21 cellular contexts compared by ENCODE assay signal in genomic region chr13:112580211-112580610, GRCh38. TPM values are rescaled to one million over a fixed set of nuclear protein-coding genes. Genes with fewer than 3 reads are reported as not detected.
DNase-seq lines count a peak whose midpoint lies in the region; ATAC-seq, FAIRE-seq and TF ChIP-seq lines count a peak whose summit lies in the region.
"Had no signal": no experiment of that assay in that cellular context is flagged by ENCODE, and none has a peak within 500 bp of the region (broad histone marks: within the 10 kb centered on the region; RNA-seq: fewer than 3 reads in every experiment).

No MANE protein-coding gene starts in this region.

- H3K9ac ChIP-seq in K562 (ENCODE audit: insufficient read depth in 1 of 2, low read depth in 2 of 2, low read length in 2 of 2): no peak overlapping the region
- H3K9ac ChIP-seq: BLaER1 had no signal

- CTCF ChIA-PET in HEK293 (lab: Yijun Ruan, JAX): interaction anchor here (0.6 kb wide), 2 partner anchors 26 to 125 kb away, joined by 3 read pairs; no protein-coding TSS in a partner anchor
- CTCF ChIA-PET in K562 (lab: Yijun Ruan, JAX; ENCODE audit: low intra/inter-chr PET ratio): no interaction called here
- CTCF ChIA-PET in activated CD8-positive, alpha-beta T cell treated with anti-CD3 and anti-CD28 coated beads for 36 hours (lab: Charles Lee): interaction anchor here (0.9 to 1.2 kb wide), 2 partner anchors 8 to 11 kb away, joined by 3 to 4 read pairs; no protein-coding TSS in a partner anchor

- H3K9me3 ChIP-seq in HEK293 (ENCODE audit: control insufficient read depth, insufficient read depth, low read depth, low read length): no peaks in the 10 kb centered on the region
- H3K9me3 ChIP-seq in K562 (replicated peaks; ENCODE audit: control insufficient read depth, insufficient read depth, low read depth, low read length): no peaks in the 10 kb centered on the region

- H3K27ac ChIP-seq in HEK293 (ENCODE audit: extremely low read depth, low read depth, low read length) (no peak overlapping the region), K562 (ENCODE audit: extremely low read depth, low read depth, low read length) (no peak overlapping the region)
- H3K27ac ChIP-seq: BLaER1 had no signal

- peaks cover 4% of the 10 kb centered on the region for H3K9me3 Mint-ChIP-seq in activated CD8-positive, alpha-beta T cell treated with anti-CD3 and anti-CD28 coated beads for 36 hours
- H3K9me3 Mint-ChIP-seq: CD4-positive, alpha-beta T cell had no signal

- peaks cover 96% of the 10 kb centered on the region for H3K79me2 ChIP-seq in K562 (ENCODE audit: control insufficient read depth, insufficient read depth, low read length)

- peaks cover 19% of the 10 kb centered on the region for H4K20me1 ChIP-seq in K562 (replicated peaks; ENCODE audit: control insufficient read depth, insufficient read depth, low read length)

- DNase-seq in K562 (ENCODE audit: extremely low read depth in 1 of 4, low spot score in 3 of 4) (no peak), lower leg skin (ENCODE audit: low spot score in 2 of 2) (no peak)
- no peak for DNase-seq in activated CD8-positive, alpha-beta T cell treated with anti-CD3 and anti-CD28 coated beads for 36 hours
- DNase-seq: 8988T; ACHN; BE2C; C1 segment of cervical spinal cord; Caco-2; Calu3; CD4-positive, alpha-beta T cell; CD8-positive, alpha-beta T cell; DMS79 treated with DMSO at 0.1 percent for 48 hours; GF-D8 had no signal

- H3K4me3 Mint-ChIP-seq in activated CD8-positive, alpha-beta T cell treated with anti-CD3 and anti-CD28 coated beads for 36 hours: no peak overlapping the region
- H3K4me3 Mint-ChIP-seq: CD14-positive monocyte; CD4-positive, alpha-beta T cell; CD8-positive, alpha-beta T cell had no signal

- POLR2A ChIA-PET in HEK293 (lab: Yijun Ruan, JAX) (no interaction called here), K562 (lab: Yijun Ruan, JAX) (interaction anchor here (1.4 kb wide), 1 partner anchor 14 kb away, joined by 4 read pairs; no protein-coding TSS in a partner anchor)
- POLR2A ChIA-PET in activated CD8-positive, alpha-beta T cell treated with anti-CD3 and anti-CD28 coated beads for 36 hours (lab: Charles Lee): no interaction called here

- no peak overlapping the region for H2AFZ ChIP-seq in K562 (ENCODE audit: low read depth, low read length)

- intact Hi-C loops in K562 (cut with micrococcal nuclease): no loop called here
- intact Hi-C loops in activated CD8-positive, alpha-beta T cell treated with anti-CD3 and anti-CD28 coated beads for 36 hours (cut with micrococcal nuclease): no loop called here
- intact Hi-C loops in lower leg skin (cut with DNase I; ENCODE audit: low total_unique reads): no loop called here

- ATAC-seq in K562 (no peak), GM18907 (IDR thresholded peaks at IDR 0.05; ENCODE audit: unreplicated experiment) (no peak)
- no peak for ATAC-seq in activated CD8-positive, alpha-beta T cell treated with anti-CD3 and anti-CD28 coated beads for 36 hours
- ATAC-seq: CD8-positive, alpha-beta T cell had no signal

- H3K27me3 ChIP-seq in K562 (ENCODE audit: control insufficient read depth in 2 of 2, insufficient read depth in 2 of 2, low read length in 2 of 2): no peaks in the 10 kb centered on the region
- H3K27me3 ChIP-seq: BE2C, BLaER1 had no signal

- no peak for TF ChIP-seq RAD21 in K562 (CRISPR knock-in tag; conservative IDR thresholded peaks at IDR 0.05 in 1 of 2, IDR thresholded peaks at IDR 0.05 in 1 of 2)

- H3K4me2 ChIP-seq in K562 (ENCODE audit: insufficient read depth, low read length): no peak overlapping the region
- H3K4me2 ChIP-seq: BLaER1 had no signal

- H3K4me1 ChIP-seq in HEK293 (ENCODE audit: control insufficient read depth, insufficient read depth, low read length) (no peaks in the 10 kb centered on the region), K562 (replicated peaks in 1 of 2; ENCODE audit: control insufficient read depth in 2 of 2, insufficient read depth in 2 of 2, low read length in 2 of 2) (peaks cover 14 to 23% of the 10 kb centered on the region in 2 experiments)
- H3K4me1 ChIP-seq: BE2C, Caco-2 had no signal

- no TSS peak for BruUV-seq in K562 (replicated peaks; lab: Mats Ljungman, UMichigan)

- no peak for TF ChIP-seq CTCF in HEK293 (tag by site-specific recombination; IDR thresholded peaks at IDR 0.05)
- no peak for TF ChIP-seq CTCF in K562 (IDR thresholded peaks at IDR 0.05 in 2 of 3, conservative IDR thresholded peaks at IDR 0.05 in 1 of 3; ENCODE audit: insufficient read depth in 2 of 3, low read depth in 1 of 3, low read length in 3 of 3)
- no peak for TF ChIP-seq CTCF in activated CD8-positive, alpha-beta T cell treated with anti-CD3 and anti-CD28 coated beads for 36 hours (IDR thresholded peaks at IDR 0.05)
- no peak for TF ChIP-seq CTCF in lower leg skin (IDR thresholded peaks at IDR 0.05)

- no peak overlapping the region for H3K27ac Mint-ChIP-seq in activated CD8-positive, alpha-beta T cell treated with anti-CD3 and anti-CD28 coated beads for 36 hours
- H3K27ac Mint-ChIP-seq: CD4-positive, alpha-beta T cell; CD8-positive, alpha-beta T cell had no signal

- H3K36me3 ChIP-seq in HEK293 (ENCODE audit: control insufficient read depth in 2 of 2, insufficient read depth in 1 of 2, low read length in 2 of 2) (no peaks in the 10 kb centered on the region), K562 (ENCODE audit: control insufficient read depth, insufficient read depth, low read length) (peaks cover 5% of the 10 kb centered on the region; the same call in 1 of the 3 replicates)

- peaks cover 2% of the 10 kb centered on the region for H3K9me1 ChIP-seq in K562 (ENCODE audit: control insufficient read depth, insufficient read depth, low read length)

- 100% methylated on average over 2 of the region's 2 CpGs for WGBS in K562 (ENCODE audit: insufficient coverage, low coverage, missing lambda C conversion rate)
- 98 to 99% methylated on average over 2 of the region's 2 CpGs for WGBS in lower leg skin, 2 donors

- FAIRE-seq in K562 (lab: Jason Lieb, UNC): no peak
- FAIRE-seq: A204.1, D721Med, G401.6, GM12891 had no signal

- H3K36me3 Mint-ChIP-seq in activated CD8-positive, alpha-beta T cell treated with anti-CD3 and anti-CD28 coated beads for 36 hours (ENCODE audit: low read depth): peaks cover 22% of the 10 kb centered on the region

- in situ Hi-C loops in K562 (cut with MboI): no loop called here

- TF ChIP-seq EP300 in K562 (IDR thresholded peaks at IDR 0.05; ENCODE audit: low read length): no peak

- peaks cover 57% of the 10 kb centered on the region for H3K4me1 Mint-ChIP-seq in activated CD8-positive, alpha-beta T cell treated with anti-CD3 and anti-CD28 coated beads for 36 hours (ENCODE audit: low read depth)

- TF ChIP-seq POLR2A in K562 (conservative IDR thresholded peaks at IDR 0.05) (no peak), lower leg skin (IDR thresholded peaks at IDR 0.05) (no peak)

- no peak overlapping the region for H3K4me3 ChIP-seq in HEK293 (ENCODE audit: low read depth, low read length)
- no peak overlapping the region for H3K4me3 ChIP-seq in K562
- no peak overlapping the region for H3K4me3 ChIP-seq in lower leg skin (ENCODE audit: low read depth, poor library complexity, severe bottlenecking)
- H3K4me3 ChIP-seq: BLaER1 had no signal

- no peaks in the 10 kb centered on the region for H3K27me3 Mint-ChIP-seq in activated CD8-positive, alpha-beta T cell treated with anti-CD3 and anti-CD28 coated beads for 36 hours
- H3K27me3 Mint-ChIP-seq: CD4-positive, alpha-beta T cell had no signal

TF ChIP-seq in HEK293, 187 proteins besides CTCF, POLR2A, EP300 and RAD21:
- peak; percentile 50; the same call in 1 of the 2 replicates for TF ChIP-seq ZNF121 (tag by site-specific recombination; IDR thresholded peaks at IDR 0.05)
- TF ChIP-seq ZNF624 (tag by site-specific recombination; IDR thresholded peaks at IDR 0.05): no peak

TF ChIP-seq in K562, 482 proteins besides CTCF, POLR2A, EP300 and RAD21:
- TF ChIP-seq MBD2 (IDR thresholded peaks at IDR 0.05; ENCODE audit: borderline replicate concordance, low read depth) (no peak), ZNF121 (CRISPR knock-in tag; conservative IDR thresholded peaks at IDR 0.05) (peak; percentile 60)

RNA-seq across cellular contexts. Expression of gene TUBGCP3, which starts 7.7 kb away (rescaled TPM):
- total RNA-seq in K562 (2011; cell fraction: chromatin; rRNA removed; ENCODE audit: low replicate concordance): 90.0 and 116 TPM in 2 replicates
- total RNA-seq in K562 (2011; cell fraction: nucleolus; rRNA removed): 35.5 and 45.8 TPM in 2 replicates
- total RNA-seq in K562 (2011; cell fraction: nucleoplasm; rRNA removed): 72.4 and 102 TPM in 2 replicates
- total RNA-seq in K562 (2014; rRNA removed) (11.8 and 12.4 TPM in 2 replicates), K562 (2014; rRNA removed; fragmentation: Illumina TruSeq; extraction: Trizol) (14.2 and 15.4 TPM in 2 replicates), K562 (2015; rRNA removed; fragmentation: Illumina TruSeq; extraction: Trizol) (14.0 and 15.2 TPM in 2 replicates), K562 (2021) (24.8 and 27.8 TPM in 2 replicates), lower leg skin (10 to 100 TPM; 20.0 to 35.4 (median 22.9) TPM)
- polyA plus RNA-seq in K562 (2011; rRNA removed) (20.2 and 21.0 TPM in 2 replicates), K562 (2014; fragmentation: Illumina TruSeq; extraction: Trizol) (18.2 and 19.8 TPM in 2 replicates), K562 (2014; fragmentation: Nextera tagmentation; extraction: Ambion mirVana) (1 to 10 TPM; 3.0 to 3.6 TPM), K562 (2014; rRNA removed) (17.3 and 17.9 TPM in 2 replicates)
- polyA plus RNA-seq in K562 (2011; cell fraction: cytosol; rRNA removed): 21.9 and 30.6 TPM in 2 replicates
- 54.8 and 55.0 TPM in 2 replicates for polyA plus RNA-seq in K562 (2011; cell fraction: nucleus; rRNA removed)
- polyA plus RNA-seq in K562 (2012): 15.8 and 17.5 TPM in 2 replicates
- 43.9 and 46.2 TPM in 2 replicates for polyA minus RNA-seq in K562 (2011; rRNA and poly(A)+ RNA removed)
- polyA minus RNA-seq in K562 (2011; cell fraction: cytosol; rRNA and poly(A)+ RNA removed): 15.8 and 16.5 TPM in 2 replicates
- 38.0 and 58.4 TPM in 2 replicates for polyA minus RNA-seq in K562 (2011; cell fraction: nucleus; rRNA and poly(A)+ RNA removed)
- total RNA-seq in activated CD8-positive, alpha-beta T cell treated with anti-CD3 and anti-CD28 coated beads for 36 hours: 10 to 100 TPM; 51.6 to 57.1 TPM

Comparison
In these comparisons a context has a peak if more than half of its experiments do, and no peak if none do; other contexts are left out.
1. Of the 44 proteins assayed by ChIP-seq in both K562 and HEK293: peak only in K562: none; only in HEK293: none; in both: ZNF121; in neither: 43.